1 cellular context compared by ENCODE assay signal in genomic region chr1:32205401-32206370, GRCh38.
TF ChIP-seq lines count a peak whose summit lies in the region.

IQCC (plus strand) TSS chr1:32205671; CDS start chr1:32205682, 11 bp downstream.

TF ChIP-seq in K562, 482 proteins besides CTCF, POLR2A, EP300 and RAD21 (continued from another document):
- TF ChIP-seq, protein P1, sequence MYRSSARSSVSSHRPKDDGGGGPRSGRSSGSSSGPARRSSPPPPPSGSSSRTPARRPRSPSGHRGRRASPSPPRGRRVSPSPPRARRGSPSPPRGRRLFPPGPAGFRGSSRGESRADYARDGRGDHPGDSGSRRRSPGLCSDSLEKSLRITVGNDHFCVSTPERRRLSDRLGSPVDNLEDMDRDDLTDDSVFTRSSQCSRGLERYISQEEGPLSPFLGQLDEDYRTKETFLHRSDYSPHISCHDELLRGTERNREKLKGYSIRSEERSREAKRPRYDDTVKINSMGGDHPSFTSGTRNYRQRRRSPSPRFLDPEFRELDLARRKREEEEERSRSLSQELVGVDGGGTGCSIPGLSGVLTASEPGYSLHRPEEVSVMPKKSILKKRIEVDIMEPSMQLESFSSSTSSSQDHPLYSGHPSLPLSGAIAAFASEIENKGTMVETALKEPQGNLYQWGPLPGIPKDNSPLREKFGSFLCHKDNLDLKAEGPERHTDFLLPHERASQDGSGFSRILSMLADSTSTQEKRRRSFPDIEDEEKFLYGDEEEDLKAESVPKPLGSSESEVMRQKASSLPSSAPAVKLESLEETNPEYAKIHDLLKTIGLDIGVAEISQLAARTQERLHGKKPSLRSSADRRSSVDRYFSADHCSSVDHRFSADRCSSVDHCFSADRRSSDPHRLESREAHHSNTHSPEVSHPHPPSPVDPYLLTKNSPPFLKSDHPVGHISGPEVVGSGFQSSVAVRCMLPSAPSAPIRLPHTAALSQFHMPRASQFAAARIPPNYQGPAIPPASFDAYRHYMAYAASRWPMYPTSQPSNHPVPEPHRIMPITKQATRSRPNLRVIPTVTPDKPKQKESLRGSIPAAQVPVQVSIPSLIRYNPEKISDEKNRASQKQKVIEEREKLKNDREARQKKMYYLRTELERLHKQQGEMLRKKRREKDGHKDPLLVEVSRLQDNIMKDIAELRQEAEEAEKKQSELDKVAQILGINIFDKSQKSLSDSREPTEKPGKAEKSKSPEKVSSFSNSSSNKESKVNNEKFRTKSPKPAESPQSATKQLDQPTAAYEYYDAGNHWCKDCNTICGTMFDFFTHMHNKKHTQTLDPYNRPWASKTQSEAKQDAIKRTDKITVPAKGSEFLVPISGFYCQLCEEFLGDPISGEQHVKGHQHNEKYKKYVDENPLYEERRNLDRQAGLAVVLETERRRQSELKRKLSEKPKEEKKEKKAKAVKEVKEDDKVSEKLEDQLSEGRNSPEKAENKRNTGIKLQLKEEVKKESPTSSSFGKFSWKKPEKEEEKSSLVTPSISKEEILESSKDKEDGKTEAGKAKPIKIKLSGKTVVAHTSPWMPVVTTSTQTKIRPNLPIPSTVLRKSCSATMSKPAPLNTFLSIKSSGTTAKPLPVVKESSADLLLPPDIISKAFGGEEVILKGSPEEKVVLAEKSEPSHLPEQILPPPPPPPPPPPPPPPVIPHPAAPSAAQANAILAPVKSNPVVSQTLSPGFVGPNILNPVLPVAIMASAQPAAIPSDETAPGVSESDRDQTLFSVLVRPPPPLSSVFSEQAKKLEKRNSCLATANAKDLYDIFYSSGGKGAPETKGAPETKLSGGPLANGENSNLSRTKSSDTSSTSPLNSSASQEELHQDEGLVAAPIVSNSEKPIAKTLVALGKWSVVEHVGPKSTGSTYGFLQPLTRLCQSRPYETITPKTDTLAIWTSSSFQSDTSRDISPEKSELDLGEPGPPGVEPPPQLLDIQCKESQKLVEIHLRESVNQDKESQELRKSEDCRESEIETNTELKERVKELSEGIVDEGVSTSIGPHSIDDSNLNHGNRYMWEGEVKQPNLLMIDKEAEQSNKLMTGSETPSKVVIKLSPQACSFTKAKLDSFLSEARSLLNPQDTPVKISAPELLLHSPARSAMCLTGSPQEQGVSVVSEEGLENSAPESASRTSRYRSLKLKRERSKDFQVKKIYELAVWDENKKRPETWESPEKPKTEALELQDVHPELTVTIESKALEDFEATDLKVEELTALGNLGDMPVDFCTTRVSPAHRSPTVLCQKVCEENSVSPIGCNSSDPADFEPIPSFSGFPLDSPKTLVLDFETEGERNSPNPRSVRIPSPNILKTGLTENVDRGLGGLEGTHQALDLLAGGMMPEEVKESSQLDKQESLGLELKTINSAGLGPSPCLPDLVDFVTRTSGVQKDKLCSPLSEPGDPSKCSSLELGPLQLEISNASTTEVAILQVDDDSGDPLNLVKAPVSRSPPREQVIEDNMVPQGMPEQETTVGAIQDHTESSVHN (IDR thresholded peaks at IDR 0.05; ENCODE audit: borderline replicate concordance in 1 of 2, low read depth in 1 of 2): no peak
- TF ChIP-seq, protein P2, sequence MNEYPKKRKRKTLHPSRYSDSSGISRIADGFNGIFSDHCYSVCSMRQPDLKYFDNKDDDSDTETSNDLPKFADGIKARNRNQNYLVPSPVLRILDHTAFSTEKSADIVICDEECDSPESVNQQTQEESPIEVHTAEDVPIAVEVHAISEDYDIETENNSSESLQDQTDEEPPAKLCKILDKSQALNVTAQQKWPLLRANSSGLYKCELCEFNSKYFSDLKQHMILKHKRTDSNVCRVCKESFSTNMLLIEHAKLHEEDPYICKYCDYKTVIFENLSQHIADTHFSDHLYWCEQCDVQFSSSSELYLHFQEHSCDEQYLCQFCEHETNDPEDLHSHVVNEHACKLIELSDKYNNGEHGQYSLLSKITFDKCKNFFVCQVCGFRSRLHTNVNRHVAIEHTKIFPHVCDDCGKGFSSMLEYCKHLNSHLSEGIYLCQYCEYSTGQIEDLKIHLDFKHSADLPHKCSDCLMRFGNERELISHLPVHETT (CRISPR knock-in tag; conservative IDR thresholded peaks at IDR 0.05 in 1 of 2, IDR thresholded peaks at IDR 0.05 in 1 of 2): 0 out of 4 replicates have a peak, but pooled peaks of 1 of the 2 experiments have one; percentile 21
- TF ChIP-seq ZNF445 (CRISPR knock-in tag; IDR thresholded peaks at IDR 0.05; ENCODE audit: low read depth) (no peak), ZNF589 (CRISPR knock-in tag; IDR thresholded peaks at IDR 0.05; ENCODE audit: low read depth) (no peak), BCL6 (CRISPR knock-in tag; IDR thresholded peaks at IDR 0.05) (no peak), NCOA2 (IDR thresholded peaks at IDR 0.05; ENCODE audit: partially characterized antibody in 2 of 2) (no peak), PTBP1 (IDR thresholded peaks at IDR 0.05; ENCODE audit: low read depth, low read length) (0 out of 2 replicates have a peak, but pooled peaks have one; percentile 22), ZNF224 (CRISPR knock-in tag; IDR thresholded peaks at IDR 0.05) (peak; percentile 38; the same call in 1 of the 2 replicates), TCF3 (CRISPR knock-in tag; IDR thresholded peaks at IDR 0.05) (peak; percentile 19; the same call in 1 of the 2 replicates), POLR2G (IDR thresholded peaks at IDR 0.05; ENCODE audit: low read depth, low read length) (peak; percentile 92), PHB (CRISPR knock-in tag; IDR thresholded peaks at IDR 0.05) (peak; percentile 80; the same call in 1 of the 2 replicates), SMARCB1 (IDR thresholded peaks at IDR 0.05; ENCODE audit: insufficient read length, low read depth) (peak; percentile 89), ELF2 (CRISPR knock-in tag; IDR thresholded peaks at IDR 0.05) (peak; percentile 36; the same call in 1 of the 2 replicates)
- TF ChIP-seq, protein P3, sequence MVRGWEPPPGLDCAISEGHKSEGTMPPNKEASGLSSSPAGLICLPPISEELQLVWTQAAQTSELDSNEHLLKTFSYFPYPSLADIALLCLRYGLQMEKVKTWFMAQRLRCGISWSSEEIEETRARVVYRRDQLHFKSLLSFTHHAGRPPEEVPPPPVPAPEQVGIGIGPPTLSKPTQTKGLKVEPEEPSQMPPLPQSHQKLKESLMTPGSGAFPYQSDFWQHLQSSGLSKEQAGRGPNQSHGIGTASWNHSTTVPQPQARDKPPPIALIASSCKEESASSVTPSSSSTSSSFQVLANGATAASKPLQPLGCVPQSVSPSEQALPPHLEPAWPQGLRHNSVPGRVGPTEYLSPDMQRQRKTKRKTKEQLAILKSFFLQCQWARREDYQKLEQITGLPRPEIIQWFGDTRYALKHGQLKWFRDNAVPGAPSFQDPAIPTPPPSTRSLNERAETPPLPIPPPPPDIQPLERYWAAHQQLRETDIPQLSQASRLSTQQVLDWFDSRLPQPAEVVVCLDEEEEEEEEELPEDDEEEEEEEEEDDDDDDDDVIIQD (CRISPR knock-in tag; IDR thresholded peaks at IDR 0.05): no peak
- TF ChIP-seq, protein P4, sequence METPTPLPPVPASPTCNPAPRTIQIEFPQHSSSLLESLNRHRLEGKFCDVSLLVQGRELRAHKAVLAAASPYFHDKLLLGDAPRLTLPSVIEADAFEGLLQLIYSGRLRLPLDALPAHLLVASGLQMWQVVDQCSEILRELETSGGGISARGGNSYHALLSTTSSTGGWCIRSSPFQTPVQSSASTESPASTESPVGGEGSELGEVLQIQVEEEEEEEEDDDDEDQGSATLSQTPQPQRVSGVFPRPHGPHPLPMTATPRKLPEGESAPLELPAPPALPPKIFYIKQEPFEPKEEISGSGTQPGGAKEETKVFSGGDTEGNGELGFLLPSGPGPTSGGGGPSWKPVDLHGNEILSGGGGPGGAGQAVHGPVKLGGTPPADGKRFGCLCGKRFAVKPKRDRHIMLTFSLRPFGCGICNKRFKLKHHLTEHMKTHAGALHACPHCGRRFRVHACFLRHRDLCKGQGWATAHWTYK (CRISPR knock-in tag; IDR thresholded peaks at IDR 0.05): peak; percentile 75; the same call in 1 of the 2 replicates
